In the genomic region with DNA sequence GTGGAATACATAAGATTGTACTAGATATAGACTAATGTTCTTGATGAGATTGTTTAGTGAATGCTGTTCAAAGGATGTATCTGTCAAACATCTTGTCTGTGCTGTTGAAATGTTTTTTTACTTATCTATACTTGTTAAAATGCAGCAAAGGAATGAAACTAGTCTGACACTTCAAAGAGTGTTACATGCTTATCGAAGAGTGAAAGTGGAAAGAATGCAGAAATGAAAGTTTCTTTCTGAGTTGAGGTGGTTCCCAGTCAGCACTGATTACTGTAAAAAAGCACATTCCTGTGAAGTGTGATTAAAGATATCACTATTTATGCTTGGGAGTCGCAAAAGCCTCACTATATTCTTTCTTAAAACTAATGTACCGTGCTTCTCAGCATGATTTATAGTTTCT, we compare ENCODE assay signal across 1 cellular context.
A peak's percentile ranks its signal among the peaks of the same experiment; 100 is the strongest.
TF ChIP-seq lines count a peak whose summit lies in the region.

No MANE protein-coding gene starts in this region.

TF ChIP-seq in GM12878, 131 proteins besides CTCF, POLR2A, EP300 and RAD21 (continued from another document and continues in another):
- TF ChIP-seq, protein P1, sequence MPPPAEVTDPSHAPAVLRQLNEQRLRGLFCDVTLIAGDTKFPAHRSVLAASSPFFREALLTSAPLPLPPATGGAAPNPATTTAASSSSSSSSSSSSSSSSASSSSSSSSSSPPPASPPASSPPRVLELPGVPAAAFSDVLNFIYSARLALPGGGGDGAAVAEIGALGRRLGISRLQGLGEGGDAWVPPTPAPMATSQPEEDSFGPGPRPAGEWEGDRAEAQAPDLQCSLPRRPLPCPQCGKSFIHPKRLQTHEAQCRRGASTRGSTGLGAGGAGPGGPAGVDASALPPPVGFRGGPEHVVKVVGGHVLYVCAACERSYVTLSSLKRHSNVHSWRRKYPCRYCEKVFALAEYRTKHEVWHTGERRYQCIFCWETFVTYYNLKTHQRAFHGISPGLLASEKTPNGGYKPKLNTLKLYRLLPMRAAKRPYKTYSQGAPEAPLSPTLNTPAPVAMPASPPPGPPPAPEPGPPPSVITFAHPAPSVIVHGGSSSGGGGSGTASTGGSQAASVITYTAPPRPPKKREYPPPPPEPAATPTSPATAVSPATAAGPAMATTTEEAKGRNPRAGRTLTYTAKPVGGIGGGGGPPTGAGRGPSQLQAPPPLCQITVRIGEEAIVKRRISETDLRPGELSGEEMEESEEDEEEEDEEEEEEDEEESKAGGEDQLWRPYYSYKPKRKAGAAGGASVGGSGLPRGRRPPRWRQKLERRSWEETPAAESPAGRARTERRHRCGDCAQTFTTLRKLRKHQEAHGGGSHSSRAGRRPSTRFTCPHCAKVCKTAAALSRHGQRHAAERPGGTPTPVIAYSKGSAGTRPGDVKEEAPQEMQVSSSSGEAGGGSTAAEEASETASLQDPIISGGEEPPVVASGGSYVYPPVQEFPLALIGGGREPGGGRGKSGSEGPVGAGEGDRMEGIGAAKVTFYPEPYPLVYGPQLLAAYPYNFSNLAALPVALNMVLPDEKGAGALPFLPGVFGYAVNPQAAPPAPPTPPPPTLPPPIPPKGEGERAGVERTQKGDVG (CRISPR knock-in tag; IDR thresholded peaks at IDR 0.05) = no peak
- TF ChIP-seq ZZZ3 (IDR thresholded peaks at IDR 0.05; ENCODE audit: control insufficient read depth, insufficient read length, low read depth) (no peak), RUNX3 (IDR thresholded peaks at IDR 0.05; ENCODE audit: low read length) (peak; percentile 42), IKZF2 (IDR thresholded peaks at IDR 0.05) (peak; percentile 31 to 44; a peak in 2 of 4 replicates), FOXM1 (IDR thresholded peaks at IDR 0.05; ENCODE audit: low read depth, low read length) (peak; percentile 51; the same call in 1 of the 2 replicates), JUND (IDR thresholded peaks at IDR 0.05; ENCODE audit: low read depth, low read length) (no peak; the same call in 1 of the 2 replicates), MTA2 (IDR thresholded peaks at IDR 0.05; ENCODE audit: low read depth) (peak; percentile 81), ESRRA (IDR thresholded peaks at IDR 0.05; ENCODE audit: low read length) (no peak), RBBP5 (conservative IDR thresholded peaks at IDR 0.05) (no peak), GATAD2B (conservative IDR thresholded peaks at IDR 0.05; ENCODE audit: low read depth) (no peak), TARDBP (IDR thresholded peaks at IDR 0.05; ENCODE audit: borderline replicate concordance) (no peak), BHLHE40 (IDR thresholded peaks at IDR 0.05; ENCODE audit: borderline replicate concordance in 1 of 2, low read depth in 2 of 2, low read length in 1 of 2) (peak; percentile 28 to 43; a peak in 2 of 4 replicates), MXI1 (IDR thresholded peaks at IDR 0.05; ENCODE audit: low read depth, low read length) (no peak), EZH2 (IDR thresholded peaks at IDR 0.05; ENCODE audit: borderline replicate concordance, control insufficient read depth, low read depth, low read length) (no peak), SMAD5 (IDR thresholded peaks at IDR 0.05; ENCODE audit: low read depth) (no peak), CHD2 (IDR thresholded peaks at IDR 0.05; ENCODE audit: borderline replicate concordance, low read depth, low read length) (peak; percentile 29; the same call in 1 of the 2 replicates), TBL1XR1 (IDR thresholded peaks at IDR 0.05; ENCODE audit: low read depth, low read length) (no peak), KAT2A (conservative IDR thresholded peaks at IDR 0.05; ENCODE audit: control insufficient read depth, low read depth, low read length) (no peak), FOXK2 (IDR thresholded peaks at IDR 0.05) (no peak), CREB1 (IDR thresholded peaks at IDR 0.05; ENCODE audit: low read depth) (no peak), MEF2B (IDR thresholded peaks at IDR 0.05; ENCODE audit: partially characterized antibody, poor library complexity, severe bottlenecking) (no peak), TCF3 (IDR thresholded peaks at IDR 0.05; ENCODE audit: borderline replicate concordance, insufficient read depth, low read depth, low read length) (no peak), EED (IDR thresholded peaks at IDR 0.05; ENCODE audit: low read depth) (no peak), RAD51 (IDR thresholded peaks at IDR 0.05) (no peak), MYC (IDR thresholded peaks at IDR 0.05; ENCODE audit: insufficient read depth, insufficient read length, insufficient replicate concordance, low read length, severe bottlenecking) (no peak), SIX5 (IDR thresholded peaks at IDR 0.05; ENCODE audit: low read depth, low read length, severe bottlenecking) (no peak)
- TF ChIP-seq, protein P2, sequence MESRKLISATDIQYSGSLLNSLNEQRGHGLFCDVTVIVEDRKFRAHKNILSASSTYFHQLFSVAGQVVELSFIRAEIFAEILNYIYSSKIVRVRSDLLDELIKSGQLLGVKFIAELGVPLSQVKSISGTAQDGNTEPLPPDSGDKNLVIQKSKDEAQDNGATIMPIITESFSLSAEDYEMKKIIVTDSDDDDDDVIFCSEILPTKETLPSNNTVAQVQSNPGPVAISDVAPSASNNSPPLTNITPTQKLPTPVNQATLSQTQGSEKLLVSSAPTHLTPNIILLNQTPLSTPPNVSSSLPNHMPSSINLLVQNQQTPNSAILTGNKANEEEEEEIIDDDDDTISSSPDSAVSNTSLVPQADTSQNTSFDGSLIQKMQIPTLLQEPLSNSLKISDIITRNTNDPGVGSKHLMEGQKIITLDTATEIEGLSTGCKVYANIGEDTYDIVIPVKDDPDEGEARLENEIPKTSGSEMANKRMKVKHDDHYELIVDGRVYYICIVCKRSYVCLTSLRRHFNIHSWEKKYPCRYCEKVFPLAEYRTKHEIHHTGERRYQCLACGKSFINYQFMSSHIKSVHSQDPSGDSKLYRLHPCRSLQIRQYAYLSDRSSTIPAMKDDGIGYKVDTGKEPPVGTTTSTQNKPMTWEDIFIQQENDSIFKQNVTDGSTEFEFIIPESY (IDR thresholded peaks at IDR 0.05) = no peak
- TF ChIP-seq, protein P3, sequence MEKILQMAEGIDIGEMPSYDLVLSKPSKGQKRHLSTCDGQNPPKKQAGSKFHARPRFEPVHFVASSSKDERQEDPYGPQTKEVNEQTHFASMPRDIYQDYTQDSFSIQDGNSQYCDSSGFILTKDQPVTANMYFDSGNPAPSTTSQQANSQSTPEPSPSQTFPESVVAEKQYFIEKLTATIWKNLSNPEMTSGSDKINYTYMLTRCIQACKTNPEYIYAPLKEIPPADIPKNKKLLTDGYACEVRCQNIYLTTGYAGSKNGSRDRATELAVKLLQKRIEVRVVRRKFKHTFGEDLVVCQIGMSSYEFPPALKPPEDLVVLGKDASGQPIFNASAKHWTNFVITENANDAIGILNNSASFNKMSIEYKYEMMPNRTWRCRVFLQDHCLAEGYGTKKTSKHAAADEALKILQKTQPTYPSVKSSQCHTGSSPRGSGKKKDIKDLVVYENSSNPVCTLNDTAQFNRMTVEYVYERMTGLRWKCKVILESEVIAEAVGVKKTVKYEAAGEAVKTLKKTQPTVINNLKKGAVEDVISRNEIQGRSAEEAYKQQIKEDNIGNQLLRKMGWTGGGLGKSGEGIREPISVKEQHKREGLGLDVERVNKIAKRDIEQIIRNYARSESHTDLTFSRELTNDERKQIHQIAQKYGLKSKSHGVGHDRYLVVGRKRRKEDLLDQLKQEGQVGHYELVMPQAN (conservative IDR thresholded peaks at IDR 0.05) = no peak
- TF ChIP-seq, protein P4, sequence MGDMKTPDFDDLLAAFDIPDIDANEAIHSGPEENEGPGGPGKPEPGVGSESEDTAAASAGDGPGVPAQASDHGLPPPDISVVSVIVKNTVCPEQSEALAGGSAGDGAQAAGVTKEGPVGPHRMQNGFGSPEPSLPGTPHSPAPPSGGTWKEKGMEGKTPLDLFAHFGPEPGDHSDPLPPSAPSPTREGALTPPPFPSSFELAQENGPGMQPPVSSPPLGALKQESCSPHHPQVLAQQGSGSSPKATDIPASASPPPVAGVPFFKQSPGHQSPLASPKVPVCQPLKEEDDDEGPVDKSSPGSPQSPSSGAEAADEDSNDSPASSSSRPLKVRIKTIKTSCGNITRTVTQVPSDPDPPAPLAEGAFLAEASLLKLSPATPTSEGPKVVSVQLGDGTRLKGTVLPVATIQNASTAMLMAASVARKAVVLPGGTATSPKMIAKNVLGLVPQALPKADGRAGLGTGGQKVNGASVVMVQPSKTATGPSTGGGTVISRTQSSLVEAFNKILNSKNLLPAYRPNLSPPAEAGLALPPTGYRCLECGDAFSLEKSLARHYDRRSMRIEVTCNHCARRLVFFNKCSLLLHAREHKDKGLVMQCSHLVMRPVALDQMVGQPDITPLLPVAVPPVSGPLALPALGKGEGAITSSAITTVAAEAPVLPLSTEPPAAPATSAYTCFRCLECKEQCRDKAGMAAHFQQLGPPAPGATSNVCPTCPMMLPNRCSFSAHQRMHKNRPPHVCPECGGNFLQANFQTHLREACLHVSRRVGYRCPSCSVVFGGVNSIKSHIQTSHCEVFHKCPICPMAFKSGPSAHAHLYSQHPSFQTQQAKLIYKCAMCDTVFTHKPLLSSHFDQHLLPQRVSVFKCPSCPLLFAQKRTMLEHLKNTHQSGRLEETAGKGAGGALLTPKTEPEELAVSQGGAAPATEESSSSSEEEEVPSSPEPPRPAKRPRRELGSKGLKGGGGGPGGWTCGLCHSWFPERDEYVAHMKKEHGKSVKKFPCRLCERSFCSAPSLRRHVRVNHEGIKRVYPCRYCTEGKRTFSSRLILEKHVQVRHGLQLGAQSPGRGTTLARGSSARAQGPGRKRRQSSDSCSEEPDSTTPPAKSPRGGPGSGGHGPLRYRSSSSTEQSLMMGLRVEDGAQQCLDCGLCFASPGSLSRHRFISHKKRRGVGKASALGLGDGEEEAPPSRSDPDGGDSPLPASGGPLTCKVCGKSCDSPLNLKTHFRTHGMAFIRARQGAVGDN (IDR thresholded peaks at IDR 0.05) = no peak
- TF ChIP-seq, protein P5, sequence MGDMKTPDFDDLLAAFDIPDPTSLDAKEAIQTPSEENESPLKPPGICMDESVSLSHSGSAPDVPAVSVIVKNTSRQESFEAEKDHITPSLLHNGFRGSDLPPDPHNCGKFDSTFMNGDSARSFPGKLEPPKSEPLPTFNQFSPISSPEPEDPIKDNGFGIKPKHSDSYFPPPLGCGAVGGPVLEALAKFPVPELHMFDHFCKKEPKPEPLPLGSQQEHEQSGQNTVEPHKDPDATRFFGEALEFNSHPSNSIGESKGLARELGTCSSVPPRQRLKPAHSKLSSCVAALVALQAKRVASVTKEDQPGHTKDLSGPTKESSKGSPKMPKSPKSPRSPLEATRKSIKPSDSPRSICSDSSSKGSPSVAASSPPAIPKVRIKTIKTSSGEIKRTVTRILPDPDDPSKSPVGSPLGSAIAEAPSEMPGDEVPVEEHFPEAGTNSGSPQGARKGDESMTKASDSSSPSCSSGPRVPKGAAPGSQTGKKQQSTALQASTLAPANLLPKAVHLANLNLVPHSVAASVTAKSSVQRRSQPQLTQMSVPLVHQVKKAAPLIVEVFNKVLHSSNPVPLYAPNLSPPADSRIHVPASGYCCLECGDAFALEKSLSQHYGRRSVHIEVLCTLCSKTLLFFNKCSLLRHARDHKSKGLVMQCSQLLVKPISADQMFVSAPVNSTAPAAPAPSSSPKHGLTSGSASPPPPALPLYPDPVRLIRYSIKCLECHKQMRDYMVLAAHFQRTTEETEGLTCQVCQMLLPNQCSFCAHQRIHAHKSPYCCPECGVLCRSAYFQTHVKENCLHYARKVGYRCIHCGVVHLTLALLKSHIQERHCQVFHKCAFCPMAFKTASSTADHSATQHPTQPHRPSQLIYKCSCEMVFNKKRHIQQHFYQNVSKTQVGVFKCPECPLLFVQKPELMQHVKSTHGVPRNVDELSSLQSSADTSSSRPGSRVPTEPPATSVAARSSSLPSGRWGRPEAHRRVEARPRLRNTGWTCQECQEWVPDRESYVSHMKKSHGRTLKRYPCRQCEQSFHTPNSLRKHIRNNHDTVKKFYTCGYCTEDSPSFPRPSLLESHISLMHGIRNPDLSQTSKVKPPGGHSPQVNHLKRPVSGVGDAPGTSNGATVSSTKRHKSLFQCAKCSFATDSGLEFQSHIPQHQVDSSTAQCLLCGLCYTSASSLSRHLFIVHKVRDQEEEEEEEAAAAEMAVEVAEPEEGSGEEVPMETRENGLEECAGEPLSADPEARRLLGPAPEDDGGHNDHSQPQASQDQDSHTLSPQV (IDR thresholded peaks at IDR 0.05) = no peak
- TF ChIP-seq, protein P6, sequence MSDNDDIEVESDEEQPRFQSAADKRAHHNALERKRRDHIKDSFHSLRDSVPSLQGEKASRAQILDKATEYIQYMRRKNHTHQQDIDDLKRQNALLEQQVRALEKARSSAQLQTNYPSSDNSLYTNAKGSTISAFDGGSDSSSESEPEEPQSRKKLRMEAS (IDR thresholded peaks at IDR 0.05; ENCODE audit: low read depth, low read length) = no peak
- TF ChIP-seq, protein P7, sequence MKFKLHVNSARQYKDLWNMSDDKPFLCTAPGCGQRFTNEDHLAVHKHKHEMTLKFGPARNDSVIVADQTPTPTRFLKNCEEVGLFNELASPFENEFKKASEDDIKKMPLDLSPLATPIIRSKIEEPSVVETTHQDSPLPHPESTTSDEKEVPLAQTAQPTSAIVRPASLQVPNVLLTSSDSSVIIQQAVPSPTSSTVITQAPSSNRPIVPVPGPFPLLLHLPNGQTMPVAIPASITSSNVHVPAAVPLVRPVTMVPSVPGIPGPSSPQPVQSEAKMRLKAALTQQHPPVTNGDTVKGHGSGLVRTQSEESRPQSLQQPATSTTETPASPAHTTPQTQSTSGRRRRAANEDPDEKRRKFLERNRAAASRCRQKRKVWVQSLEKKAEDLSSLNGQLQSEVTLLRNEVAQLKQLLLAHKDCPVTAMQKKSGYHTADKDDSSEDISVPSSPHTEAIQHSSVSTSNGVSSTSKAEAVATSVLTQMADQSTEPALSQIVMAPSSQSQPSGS (IDR thresholded peaks at IDR 0.05; ENCODE audit: low read length) = peak; percentile 48; the same call in 1 of the 2 replicates
- TF ChIP-seq, protein P8, sequence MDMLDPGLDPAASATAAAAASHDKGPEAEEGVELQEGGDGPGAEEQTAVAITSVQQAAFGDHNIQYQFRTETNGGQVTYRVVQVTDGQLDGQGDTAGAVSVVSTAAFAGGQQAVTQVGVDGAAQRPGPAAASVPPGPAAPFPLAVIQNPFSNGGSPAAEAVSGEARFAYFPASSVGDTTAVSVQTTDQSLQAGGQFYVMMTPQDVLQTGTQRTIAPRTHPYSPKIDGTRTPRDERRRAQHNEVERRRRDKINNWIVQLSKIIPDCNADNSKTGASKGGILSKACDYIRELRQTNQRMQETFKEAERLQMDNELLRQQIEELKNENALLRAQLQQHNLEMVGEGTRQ (IDR thresholded peaks at IDR 0.05; ENCODE audit: borderline replicate concordance, low read depth, low read length) = no peak
- TF ChIP-seq, protein P9, sequence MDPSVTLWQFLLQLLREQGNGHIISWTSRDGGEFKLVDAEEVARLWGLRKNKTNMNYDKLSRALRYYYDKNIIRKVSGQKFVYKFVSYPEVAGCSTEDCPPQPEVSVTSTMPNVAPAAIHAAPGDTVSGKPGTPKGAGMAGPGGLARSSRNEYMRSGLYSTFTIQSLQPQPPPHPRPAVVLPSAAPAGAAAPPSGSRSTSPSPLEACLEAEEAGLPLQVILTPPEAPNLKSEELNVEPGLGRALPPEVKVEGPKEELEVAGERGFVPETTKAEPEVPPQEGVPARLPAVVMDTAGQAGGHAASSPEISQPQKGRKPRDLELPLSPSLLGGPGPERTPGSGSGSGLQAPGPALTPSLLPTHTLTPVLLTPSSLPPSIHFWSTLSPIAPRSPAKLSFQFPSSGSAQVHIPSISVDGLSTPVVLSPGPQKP (IDR thresholded peaks at IDR 0.05; ENCODE audit: low read depth, low read length) = no peak
- TF ChIP-seq, protein P10, sequence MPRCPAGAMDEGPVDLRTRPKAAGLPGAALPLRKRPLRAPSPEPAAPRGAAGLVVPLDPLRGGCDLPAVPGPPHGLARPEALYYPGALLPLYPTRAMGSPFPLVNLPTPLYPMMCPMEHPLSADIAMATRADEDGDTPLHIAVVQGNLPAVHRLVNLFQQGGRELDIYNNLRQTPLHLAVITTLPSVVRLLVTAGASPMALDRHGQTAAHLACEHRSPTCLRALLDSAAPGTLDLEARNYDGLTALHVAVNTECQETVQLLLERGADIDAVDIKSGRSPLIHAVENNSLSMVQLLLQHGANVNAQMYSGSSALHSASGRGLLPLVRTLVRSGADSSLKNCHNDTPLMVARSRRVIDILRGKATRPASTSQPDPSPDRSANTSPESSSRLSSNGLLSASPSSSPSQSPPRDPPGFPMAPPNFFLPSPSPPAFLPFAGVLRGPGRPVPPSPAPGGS (IDR thresholded peaks at IDR 0.05; ENCODE audit: borderline replicate concordance, insufficient read depth, low read depth, low read length, poor library complexity, severe bottlenecking) = no peak
